31 cellular contexts compared by ENCODE assay signal in genomic region chrX:107601326-107601725, GRCh38.
"Had no signal": no experiment of that assay in that cellular context is flagged by ENCODE, and none has a peak within 500 bp of the region (broad histone marks: within the 10 kb centered on the region; RNA-seq: fewer than 3 reads in every experiment).

No MANE protein-coding gene starts in this region.

- ATAC-seq: activated CD8-positive, alpha-beta T cell treated with anti-CD3 and anti-CD28 coated beads for 36 hours; activated naive CD4-positive, alpha-beta T cell treated with anti-CD3 and anti-CD28 coated beads, Interleukin-2, amount 50 U/mL, for 72 hours; activated T-cell treated with anti-CD3 and anti-CD28 coated beads, Interleukin-2, amount 50 U/mL, for 4 hours; activated T-cell treated with anti-CD3 and anti-CD28 coated beads, Interleukin-2, amount 50 U/mL, for 72 hours; activated T-helper 17 cell treated with anti-CD3 and anti-CD28 coated beads, Interleukin-2, amount 50 U/mL, for 72 hours; body of pancreas had no signal

- H3K27ac ChIP-seq: adrenal gland, body of pancreas, brain microvascular endothelial cell, breast epithelium, VCaP had no signal

- H3K9me3 ChIP-seq: adrenal gland, body of pancreas, breast epithelium had no signal

- H3K36me3 ChIP-seq: adrenal gland, brain microvascular endothelial cell, breast epithelium had no signal

- H3K4me1 ChIP-seq: adrenal gland, body of pancreas, breast epithelium had no signal

- DNase-seq: activated B cell treated with CpG ODN at 0.5 μM for 24 hours; activated CD4-positive, alpha-beta memory T cell treated with anti-CD3 and anti-CD28 coated beads for 36 hours; activated CD4-positive, alpha-beta T cell treated with anti-CD3 and anti-CD28 coated beads for 4 hours; activated CD4-positive, alpha-beta T cell treated with anti-CD3 and anti-CD28 coated beads, Interleukin-2, amount 10 ng/mL, durations not matched to agents 24 days and 14 days; activated CD4-positive, alpha-beta T cell treated with anti-CD3 and anti-CD28 coated beads, Interleukin-2, amount 50 U/mL, for 1 hour; activated CD4-positive, alpha-beta T cell treated with anti-CD3 and anti-CD28 coated beads, Interleukin-2, amount 50 U/mL, for 4 hours; activated CD4-positive, CD25-positive, alpha-beta regulatory T cell treated with anti-CD3 and anti-CD28 coated beads, Interleukin-2, amount 50 U/mL, for 72 hours; activated CD8-positive, alpha-beta memory T cell treated with anti-CD3 and anti-CD28 coated beads, Interleukin-2, amount 50 U/mL, for 4 hours; activated CD8-positive, alpha-beta T cell treated with anti-CD3 and anti-CD28 coated beads for 36 hours; activated effector memory CD4-positive, alpha-beta T cell treated with anti-CD3 and anti-CD28 coated beads, Interleukin-2, amount 50 U/mL, for 16 hours; activated gamma-delta T cell treated with Interleukin-2 at 50 U/mL for 16 hours; activated naive CD4-positive, alpha-beta T cell; activated naive CD4-positive, alpha-beta T cell treated with anti-CD3 and anti-CD28 coated beads for 36 hours; activated naive CD4-positive, alpha-beta T cell treated with anti-CD3 and anti-CD28 coated beads, Interleukin-2, amount 50 U/mL, for 16 hours; activated naive CD8-positive, alpha-beta T cell treated with anti-CD3 and anti-CD28 coated beads for 36 hours; activated T-cell treated with anti-CD3 and anti-CD28 coated beads for 4 hours; activated T-cell treated with anti-CD3 and anti-CD28 coated beads, Interleukin-2, amount 50 U/mL, for 1 hour; activated T-cell treated with anti-CD3 and anti-CD28 coated beads, Interleukin-2, amount 50 U/mL, for 4 hours; activated T-cell treated with anti-CD3 and anti-CD28 coated beads, Interleukin-2, amount 50 U/mL, for 72 hours; adrenal gland; amniotic stem cell; body of pancreas; brain microvascular endothelial cell; central memory CD4-positive, alpha-beta T cell; T-helper 1 cell; T-helper 2 cell; T-helper 9 cell had no signal

- H3K27me3 ChIP-seq: body of pancreas, brain microvascular endothelial cell had no signal

- H3K4me3 ChIP-seq: adrenal gland, body of pancreas, breast epithelium had no signal
